ENCODE assay signal across 14 cellular contexts in the genomic region with DNA sequence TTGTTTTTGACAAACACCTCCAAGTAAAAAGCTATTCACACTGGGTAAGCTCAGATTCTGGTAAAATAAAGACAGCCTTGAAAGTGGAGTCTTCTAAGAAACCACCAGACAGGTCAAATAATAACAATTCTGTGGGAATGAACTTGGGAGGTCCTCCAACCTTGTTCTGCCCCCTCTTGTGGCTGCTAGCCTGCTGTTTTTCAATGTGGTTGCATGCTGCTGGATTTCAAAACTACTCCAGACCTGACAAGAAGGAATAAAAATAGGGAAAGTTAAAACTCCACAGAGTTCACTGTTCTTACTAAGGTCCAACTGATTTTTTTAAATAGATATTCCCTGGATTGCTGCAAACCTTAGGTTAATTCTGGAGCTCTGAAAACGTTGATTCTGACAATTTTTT. TPM values are rescaled to one million over a fixed set of nuclear protein-coding genes. Genes with fewer than 3 reads are reported as not detected.
DNase-seq lines count a peak whose midpoint lies in the region; ATAC-seq and TF ChIP-seq lines count a peak whose summit lies in the region.
"Had no signal": no experiment of that assay in that cellular context is flagged by ENCODE, and none has a peak within 500 bp of the region (broad histone marks: within the 10 kb centered on the region; RNA-seq: fewer than 3 reads in every experiment).

No MANE protein-coding gene starts in this region.

- DNase-seq in right atrium auricular region (ENCODE audit: low spot score) = peak; percentile 48
- DNase-seq in right cardiac atrium = no peak
- peak; percentile 47 for DNase-seq in islet precursor cell
- DNase-seq in GOT3 (lab: John Stamatoyannopoulos, UW) = no peak
- DNase-seq in LoVo (ENCODE audit: low spot score) = no peak
- no peak for DNase-seq in activated CD4-positive, alpha-beta T cell treated with anti-CD3 and anti-CD28 coated beads, Interleukin-2, amount 50 U/mL, for 1 hour
- DNase-seq: AML-193; NCI-H1105 treated with DMSO at 0.1 percent for 48 hours; NCI-H510A treated with DMSO at 0.1 percent for 48 hours; Right ventricle myocardium superior; stimulated activated CD4-positive, alpha-beta T cell treated with anti-CD3 and anti-CD28 coated beads, Interleukin-15, amount 100 ng/mL, for 24 hours had no signal

- H3K4me1 ChIP-seq in right atrium auricular region (peaks cover 0 to 10% of the 10 kb centered on the region in 2 donors), right cardiac atrium (ENCODE audit: control insufficient read depth, insufficient read depth, low read length) (no peaks in the 10 kb centered on the region)

- H3K36me3 Mint-ChIP-seq in brain = no peaks in the 10 kb centered on the region

- H3K4me3 ChIP-seq in right atrium auricular region (no peak overlapping the region), right cardiac atrium (ENCODE audit: low read length) (no peak overlapping the region)

- H3K27ac ChIP-seq in right atrium auricular region (no peak overlapping the region), right cardiac atrium (ENCODE audit: low read length) (no peak overlapping the region)

- H3K4me1 Mint-ChIP-seq in brain = no peaks in the 10 kb centered on the region
- H3K4me1 Mint-ChIP-seq: activated naive CD4-positive, alpha-beta T cell treated with anti-CD3 and anti-CD28 coated beads, Interleukin-2, amount 50 U/mL, for 24 hours had no signal

- no peak overlapping the region for H3K4me3 Mint-ChIP-seq in brain
- H3K4me3 Mint-ChIP-seq: activated naive CD4-positive, alpha-beta T cell treated with anti-CD3 and anti-CD28 coated beads, Interleukin-2, amount 50 U/mL, for 24 hours had no signal

- ATAC-seq in right cardiac atrium (no peak), HG03378 (IDR thresholded peaks at IDR 0.05; ENCODE audit: unreplicated experiment) (no peak)

- H3K9me3 ChIP-seq in right atrium auricular region (no peaks in the 10 kb centered on the region), right cardiac atrium (ENCODE audit: control insufficient read depth, low read length) (no peaks in the 10 kb centered on the region)

- H3K27me3 ChIP-seq in right atrium auricular region (no peaks in the 10 kb centered on the region), right cardiac atrium (ENCODE audit: control insufficient read depth, insufficient read depth) (no peaks in the 10 kb centered on the region)

- 33% methylated on average over 1 of the region's 1 CpG for WGBS in right cardiac atrium

- no peak for TF ChIP-seq CTCF in right atrium auricular region (IDR thresholded peaks at IDR 0.05)
- peak; percentile 25 to 34 for TF ChIP-seq CTCF in brain (conservative IDR thresholded peaks at IDR 0.05)

- H3K36me3 ChIP-seq in right atrium auricular region = no peaks in the 10 kb centered on the region

- intact Hi-C loops in right cardiac atrium (cut with DNase I) = no loop called here

- H3K9me3 Mint-ChIP-seq in brain = peaks cover 3 to 23% (median 18%) of the 10 kb centered on the region in 5 experiments
- H3K9me3 Mint-ChIP-seq: activated naive CD4-positive, alpha-beta T cell treated with anti-CD3 and anti-CD28 coated beads, Interleukin-2, amount 50 U/mL, for 24 hours had no signal

- peaks cover 4% of the 10 kb centered on the region for H3K27me3 Mint-ChIP-seq in brain
- H3K27me3 Mint-ChIP-seq: activated naive CD4-positive, alpha-beta T cell treated with anti-CD3 and anti-CD28 coated beads, Interleukin-2, amount 50 U/mL, for 24 hours had no signal

- H3K27ac Mint-ChIP-seq in brain = no peak overlapping the region
- H3K27ac Mint-ChIP-seq: activated naive CD4-positive, alpha-beta T cell treated with anti-CD3 and anti-CD28 coated beads, Interleukin-2, amount 50 U/mL, for 24 hours had no signal

RNA-seq across cellular contexts. Expression of a gene that starts 32.2 kb away (rescaled TPM):
- total RNA-seq in right atrium auricular region (10 to 100 TPM in 1 of 2 donors, 1 to 10 TPM in 1; 6.6 to 11.8 TPM), right cardiac atrium (10 to 100 TPM; 10.3 to 15.2 (median 14.6) TPM)
- polyA plus RNA-seq in right cardiac atrium (7.5 TPM), brain (ENCODE audit: insufficient read depth, low read depth, low replicate concordance) (4.5 TPM)

Comparison
In these comparisons a context has a peak if more than half of its experiments do, and no peak if none do; other contexts are left out.
1. DNase-seq: peak in right atrium auricular region (single experiment) and islet precursor cell (single experiment); none in right cardiac atrium (0 of 3), GOT3 (single experiment), LoVo (single experiment) and activated CD4-positive, alpha-beta T cell treated with anti-CD3 and anti-CD28 coated beads, Interleukin-2, amount 50 U/mL, for 1 hour (single experiment).
2. CTCF ChIP-seq: peak in brain (2 of 2); none in right atrium auricular region (0 of 2).